ENCODE assay signal across 21 cellular contexts in the genomic region with DNA sequence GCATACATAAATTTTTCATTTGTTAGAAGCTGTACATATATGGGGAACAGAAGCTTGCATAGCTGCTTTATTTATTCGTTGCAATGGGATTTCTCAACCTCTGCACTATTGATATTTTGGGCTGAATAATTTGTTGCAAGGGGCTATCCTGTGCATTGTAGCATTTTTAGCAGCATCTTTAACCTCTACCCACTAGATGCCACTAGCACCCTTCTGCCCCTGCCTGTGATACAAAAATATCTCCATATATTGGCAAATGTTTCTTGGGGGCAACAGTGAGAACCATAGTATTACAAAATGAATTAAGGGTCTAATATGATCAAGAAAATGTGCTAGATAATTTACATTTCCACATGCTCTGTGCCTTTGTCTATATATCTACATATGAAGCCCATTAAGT.
DNase-seq lines count a peak whose midpoint lies in the region; ATAC-seq, FAIRE-seq and TF ChIP-seq lines count a peak whose summit lies in the region.
"Had no signal": no experiment of that assay in that cellular context is flagged by ENCODE, and none has a peak within 500 bp of the region (broad histone marks: within the 10 kb centered on the region; RNA-seq: fewer than 3 reads in every experiment).

No MANE protein-coding gene starts in this region.

- H3F3A ChIP-seq in neural cell (ENCODE audit: insufficient read depth, low read length, poor library complexity, severe bottlenecking) = no peaks in the 10 kb centered on the region

- H3K9ac ChIP-seq in neural cell (ENCODE audit: low read length) = no peak overlapping the region
- H3K9ac ChIP-seq: BLaER1 had no signal

- H3K27me3 Mint-ChIP-seq in stimulated activated naive B cell treated with anti-CD40 and anti-IgM and Interleukin-4, amounts not matched to agents 10 μg/mL and 1 μg/mL and 100 μg/mL, for 72 hours = no peaks in the 10 kb centered on the region
- H3K27me3 Mint-ChIP-seq: activated CD4-positive, alpha-beta T cell treated with anti-CD3 and anti-CD28 coated beads for 36 hours; activated naive CD8-positive, alpha-beta T cell treated with anti-CD3 and anti-CD28 coated beads, Interleukin-2, amount 10 ng/mL, durations not matched to agents 7 days and 5 days; activated T-helper 17 cell treated with anti-CD3 and anti-CD28 coated beads, Interleukin-2, amount 50 U/mL, for 72 hours had no signal

- no peak overlapping the region for H3K4me3 Mint-ChIP-seq in stimulated activated naive B cell treated with anti-CD40 and anti-IgM and Interleukin-4, amounts not matched to agents 10 μg/mL and 1 μg/mL and 100 μg/mL, for 72 hours
- H3K4me3 Mint-ChIP-seq: activated CD4-positive, alpha-beta T cell treated with anti-CD3 and anti-CD28 coated beads for 36 hours; activated naive CD8-positive, alpha-beta T cell treated with anti-CD3 and anti-CD28 coated beads, Interleukin-2, amount 10 ng/mL, durations not matched to agents 7 days and 5 days; activated T-helper 17 cell treated with anti-CD3 and anti-CD28 coated beads, Interleukin-2, amount 50 U/mL, for 72 hours had no signal

- TF ChIP-seq CTCF in D721Med (IDR thresholded peaks at IDR 0.05; ENCODE audit: insufficient read depth, missing control alignments) = peak; percentile 19
- TF ChIP-seq CTCF in cardiac fibroblast (IDR thresholded peaks at IDR 0.05; ENCODE audit: low read depth, low read length) = peak; percentile 7
- peak; percentile 40 for TF ChIP-seq CTCF in neural cell (IDR thresholded peaks at IDR 0.05; ENCODE audit: poor library complexity, severe bottlenecking)

- no peak for TF ChIP-seq EP300 in neural cell (conservative IDR thresholded peaks at IDR 0.05; ENCODE audit: poor library complexity, severe bottlenecking)

- DNase-seq in D721Med (ENCODE audit: insufficient read length, low spot score) = no peak
- peak; percentile 7 for DNase-seq in NAMALWA (ENCODE audit: low spot score)
- DNase-seq in cardiac fibroblast (ENCODE audit: low read depth in 2 of 2) = peak in 1 of 2 donors; percentile 22
- DNase-seq in stimulated activated naive B cell treated with anti-CD40 and anti-IgM and Interleukin-4, amounts not matched to agents 10 μg/mL and 1 μg/mL and 100 μg/mL, for 72 hours = no peak
- DNase-seq in NCI-H69 (lab: John Stamatoyannopoulos, UW) = no peak
- DNase-seq: activated CD4-positive, alpha-beta T cell treated with anti-CD3 and anti-CD28 coated beads for 36 hours; activated naive CD8-positive, alpha-beta T cell treated with anti-CD3 and anti-CD28 coated beads, Interleukin-2, amount 10 ng/mL, durations not matched to agents 7 days and 5 days; HCEC 1CT; lower lobe of right lung; NCI-H1694; NCI-H226; ovary; stimulated activated CD4-positive, alpha-beta T cell treated with anti-CD3 and anti-CD28 coated beads, Interleukin-1b, Interleukin-23, amount 100 ng/mL, for 48 hours; stimulated activated naive CD8-positive, alpha-beta T cell treated with anti-CD3 and anti-CD28 coated beads, Interleukin-15, Interleukin-2, amounts not matched to agents 100 U/mL and 50 U/mL, for 24 hours; trophoblast cell had no signal

- H3K9me3 Mint-ChIP-seq in stimulated activated naive B cell treated with anti-CD40 and anti-IgM and Interleukin-4, amounts not matched to agents 10 μg/mL and 1 μg/mL and 100 μg/mL, for 72 hours = peaks cover 4 to 5% of the 10 kb centered on the region in 2 donors

- no peaks in the 10 kb centered on the region for H3K36me3 Mint-ChIP-seq in stimulated activated naive B cell treated with anti-CD40 and anti-IgM and Interleukin-4, amounts not matched to agents 10 μg/mL and 1 μg/mL and 100 μg/mL, for 72 hours
- H3K36me3 Mint-ChIP-seq: activated naive CD8-positive, alpha-beta T cell treated with anti-CD3 and anti-CD28 coated beads, Interleukin-2, amount 10 ng/mL, durations not matched to agents 7 days and 5 days had no signal

- H3K9me2 ChIP-seq in neural cell (ENCODE audit: insufficient read depth, low read length) = no peaks in the 10 kb centered on the region

- H3K36me3 ChIP-seq in neural cell (ENCODE audit: insufficient read depth, low read length) = no peaks in the 10 kb centered on the region
- H3K36me3 ChIP-seq: BLaER1, breast epithelium, esophagus muscularis mucosa, lower lobe of right lung, ovary had no signal

- no peaks in the 10 kb centered on the region for H3K79me2 ChIP-seq in neural cell (replicated peaks; ENCODE audit: insufficient read depth, low read length)

- no peak overlapping the region for H3K27ac ChIP-seq in neural cell (ENCODE audit: low read length)
- H3K27ac ChIP-seq: BLaER1, breast epithelium, esophagus muscularis mucosa, lower lobe of right lung, ovary had no signal

- H3K4me2 ChIP-seq in neural cell (ENCODE audit: low read length) = no peak overlapping the region
- H3K4me2 ChIP-seq: BLaER1 had no signal

- ATAC-seq in stimulated activated naive B cell treated with anti-CD40 and anti-IgM and Interleukin-4, amounts not matched to agents 10 μg/mL and 1 μg/mL and 100 μg/mL, for 72 hours (replicated peaks) = no peak
- ATAC-seq in HG03039 (IDR thresholded peaks at IDR 0.05; ENCODE audit: unreplicated experiment) = no peak
- ATAC-seq: activated CD4-positive, alpha-beta T cell treated with anti-CD3 and anti-CD28 coated beads for 36 hours; activated T-helper 17 cell treated with anti-CD3 and anti-CD28 coated beads, Interleukin-2, amount 50 U/mL, for 72 hours; lower lobe of right lung; stimulated activated naive CD8-positive, alpha-beta T cell treated with anti-CD3 and anti-CD28 coated beads, Interleukin-15, Interleukin-2, amounts not matched to agents 100 U/mL and 50 U/mL, for 24 hours had no signal

- H3K27ac Mint-ChIP-seq in stimulated activated naive B cell treated with anti-CD40 and anti-IgM and Interleukin-4, amounts not matched to agents 10 μg/mL and 1 μg/mL and 100 μg/mL, for 72 hours = no peak overlapping the region
- H3K27ac Mint-ChIP-seq: activated CD4-positive, alpha-beta T cell treated with anti-CD3 and anti-CD28 coated beads for 36 hours; activated naive CD8-positive, alpha-beta T cell treated with anti-CD3 and anti-CD28 coated beads, Interleukin-2, amount 10 ng/mL, durations not matched to agents 7 days and 5 days; activated T-helper 17 cell treated with anti-CD3 and anti-CD28 coated beads, Interleukin-2, amount 50 U/mL, for 72 hours had no signal

- H3K4me1 Mint-ChIP-seq in stimulated activated naive B cell treated with anti-CD40 and anti-IgM and Interleukin-4, amounts not matched to agents 10 μg/mL and 1 μg/mL and 100 μg/mL, for 72 hours = no peaks in the 10 kb centered on the region
- H3K4me1 Mint-ChIP-seq: activated CD4-positive, alpha-beta T cell treated with anti-CD3 and anti-CD28 coated beads for 36 hours; activated naive CD8-positive, alpha-beta T cell treated with anti-CD3 and anti-CD28 coated beads, Interleukin-2, amount 10 ng/mL, durations not matched to agents 7 days and 5 days; activated T-helper 17 cell treated with anti-CD3 and anti-CD28 coated beads, Interleukin-2, amount 50 U/mL, for 72 hours had no signal

- H3K4me3 ChIP-seq in cardiac fibroblast (replicated peaks in 1 of 2; ENCODE audit: low read depth in 2 of 2, low read length in 2 of 2) (no peak overlapping the region), neural cell (ENCODE audit: low read length) (no peak overlapping the region)
- H3K4me3 ChIP-seq: BLaER1, breast epithelium, esophagus muscularis mucosa, lower lobe of right lung, ovary had no signal

- peak; percentile 46 for TF ChIP-seq RAD21 in neural cell (conservative IDR thresholded peaks at IDR 0.05)

- no peak for FAIRE-seq in D721Med (lab: Jason Lieb, UNC)

- no peaks in the 10 kb centered on the region for H4K20me1 ChIP-seq in neural cell (ENCODE audit: insufficient read depth)
- H4K20me1 ChIP-seq: BLaER1 had no signal

- H3K9me3 ChIP-seq in neural cell (ENCODE audit: low read length) = no peaks in the 10 kb centered on the region
- H3K9me3 ChIP-seq: BLaER1, breast epithelium, esophagus muscularis mucosa, lower lobe of right lung, ovary had no signal

- no peaks in the 10 kb centered on the region for H3K27me3 ChIP-seq in neural cell (ENCODE audit: insufficient read depth, low read depth, low read length)
- H3K27me3 ChIP-seq: BLaER1, breast epithelium, esophagus muscularis mucosa, ovary had no signal

- H2AFZ ChIP-seq in neural cell (ENCODE audit: low read depth, low read length) = no peak overlapping the region

TF ChIP-seq in neural cell, 6 proteins besides CTCF, POLR2A, EP300 and RAD21:
- TF ChIP-seq MXI1 (conservative IDR thresholded peaks at IDR 0.05; ENCODE audit: poor library complexity, severe bottlenecking) (no peak), POLR2AphosphoS5 (IDR thresholded peaks at IDR 0.05) (no peak), EZH2 (IDR thresholded peaks at IDR 0.05; ENCODE audit: borderline replicate concordance, insufficient read depth, low read length, poor library complexity, severe bottlenecking) (no peak), TAF1 (IDR thresholded peaks at IDR 0.05; ENCODE audit: low read depth) (no peak), SMC3 (conservative IDR thresholded peaks at IDR 0.05; ENCODE audit: poor library complexity) (no peak)
- TF ChIP-seq, protein P1, sequence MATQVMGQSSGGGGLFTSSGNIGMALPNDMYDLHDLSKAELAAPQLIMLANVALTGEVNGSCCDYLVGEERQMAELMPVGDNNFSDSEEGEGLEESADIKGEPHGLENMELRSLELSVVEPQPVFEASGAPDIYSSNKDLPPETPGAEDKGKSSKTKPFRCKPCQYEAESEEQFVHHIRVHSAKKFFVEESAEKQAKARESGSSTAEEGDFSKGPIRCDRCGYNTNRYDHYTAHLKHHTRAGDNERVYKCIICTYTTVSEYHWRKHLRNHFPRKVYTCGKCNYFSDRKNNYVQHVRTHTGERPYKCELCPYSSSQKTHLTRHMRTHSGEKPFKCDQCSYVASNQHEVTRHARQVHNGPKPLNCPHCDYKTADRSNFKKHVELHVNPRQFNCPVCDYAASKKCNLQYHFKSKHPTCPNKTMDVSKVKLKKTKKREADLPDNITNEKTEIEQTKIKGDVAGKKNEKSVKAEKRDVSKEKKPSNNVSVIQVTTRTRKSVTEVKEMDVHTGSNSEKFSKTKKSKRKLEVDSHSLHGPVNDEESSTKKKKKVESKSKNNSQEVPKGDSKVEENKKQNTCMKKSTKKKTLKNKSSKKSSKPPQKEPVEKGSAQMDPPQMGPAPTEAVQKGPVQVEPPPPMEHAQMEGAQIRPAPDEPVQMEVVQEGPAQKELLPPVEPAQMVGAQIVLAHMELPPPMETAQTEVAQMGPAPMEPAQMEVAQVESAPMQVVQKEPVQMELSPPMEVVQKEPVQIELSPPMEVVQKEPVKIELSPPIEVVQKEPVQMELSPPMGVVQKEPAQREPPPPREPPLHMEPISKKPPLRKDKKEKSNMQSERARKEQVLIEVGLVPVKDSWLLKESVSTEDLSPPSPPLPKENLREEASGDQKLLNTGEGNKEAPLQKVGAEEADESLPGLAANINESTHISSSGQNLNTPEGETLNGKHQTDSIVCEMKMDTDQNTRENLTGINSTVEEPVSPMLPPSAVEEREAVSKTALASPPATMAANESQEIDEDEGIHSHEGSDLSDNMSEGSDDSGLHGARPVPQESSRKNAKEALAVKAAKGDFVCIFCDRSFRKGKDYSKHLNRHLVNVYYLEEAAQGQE (IDR thresholded peaks at IDR 0.05; ENCODE audit: borderline replicate concordance) = no peak
